11 cellular contexts compared by ENCODE assay signal in the genomic region with DNA sequence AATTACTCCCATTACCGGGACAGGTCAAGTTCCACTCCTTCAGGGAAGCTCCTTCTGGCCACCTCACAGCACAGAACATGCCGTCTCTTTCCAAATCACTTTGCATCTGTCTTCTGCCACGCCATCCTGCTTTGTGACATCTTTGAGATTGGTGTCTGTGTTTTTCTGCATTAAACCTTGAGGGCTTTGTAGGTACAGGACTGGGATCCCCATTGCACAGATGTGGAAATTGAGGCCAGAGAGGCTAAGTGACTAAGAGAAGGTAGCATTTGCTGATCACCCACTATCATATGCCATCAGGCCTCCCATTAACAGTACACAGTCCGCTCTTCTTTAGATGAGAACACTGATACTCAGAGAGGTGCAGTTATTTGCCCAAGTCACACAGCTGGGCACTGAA.
"Had no signal": no experiment of that assay in that cellular context is flagged by ENCODE, and none has a peak within 500 bp of the region (broad histone marks: within the 10 kb centered on the region; RNA-seq: fewer than 3 reads in every experiment).

No MANE protein-coding gene starts in this region.

- H3K27ac ChIP-seq: GM23248 had no signal

- ATAC-seq: GM23338, HCT116 had no signal

- H3K36me3 ChIP-seq: HAP-1 had no signal

- H3K27ac Mint-ChIP-seq: GM23338, H9, HFFc6 had no signal

- DNase-seq: GM23248, GOT3, H7, H9, HCEC 1CT, HFFc6 had no signal

- H3K9me3 Mint-ChIP-seq: GM23338, H9, HFFc6 had no signal

- H3K4me3 Mint-ChIP-seq: GM23338, H9, HFFc6 had no signal

- H3K4me2 ChIP-seq: GM23338 had no signal

- H2AFZ ChIP-seq: GM23248, GM23338 had no signal

- H3K9me3 ChIP-seq: HAP-1 had no signal

- H3K9ac ChIP-seq: GM23248 had no signal

- FAIRE-seq: H1, H54 had no signal

- H3K4me3 ChIP-seq: GM23248, GM23338, HAP-1 had no signal
